Comparison of ENCODE assay signal across 8 cellular contexts in the genomic region with DNA sequence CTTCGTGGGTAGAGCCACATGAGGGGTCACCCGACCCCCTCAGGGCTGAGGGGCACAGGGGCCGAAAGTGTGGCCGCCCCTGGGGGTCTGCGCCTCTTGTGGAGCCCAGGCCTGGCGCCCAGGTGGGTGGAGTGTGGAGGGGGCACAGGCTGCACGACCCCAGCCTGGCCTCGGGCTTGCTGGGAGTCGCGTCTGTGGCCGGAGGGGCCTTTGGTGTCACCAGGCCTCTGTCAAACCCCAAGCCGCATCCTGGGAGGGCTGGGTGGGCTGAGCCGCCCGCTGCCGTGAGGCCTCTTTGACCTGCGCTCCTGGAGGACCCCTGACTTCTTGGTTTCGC.
DNase-seq lines count a peak whose midpoint lies in the region; ATAC-seq and TF ChIP-seq lines count a peak whose summit lies in the region.

No MANE protein-coding gene starts in this region.

- H3K9me3 Mint-ChIP-seq in activated T-helper 17 cell treated with anti-CD3 and anti-CD28 coated beads, Interleukin-2, amount 50 U/mL, for 72 hours = no peaks in the 10 kb centered on the region
- H3K9me3 Mint-ChIP-seq in activated T-helper 2 cell treated with anti-CD3 and anti-CD28 coated beads, Interferon-gamma antibody, Interleukin-2, Interleukin-4, amounts not matched to agents 10 μg/mL and 5 μg/mL and 100 μg/mL, durations not matched to agents 14 hours and 24 hours and 36 hours = no peaks in the 10 kb centered on the region

- no peaks in the 10 kb centered on the region for H3K27me3 ChIP-seq in right cardiac atrium (ENCODE audit: control insufficient read depth, insufficient read depth)
- H3K27me3 ChIP-seq in gastrocnemius medialis = peaks cover 26 to 46% (median 29%) of the 10 kb centered on the region in 3 donors

- H3K9ac ChIP-seq in ES-I3 (ENCODE audit: low read depth, low read length) = peak overlapping the region; percentile 34; the same call in 1 of the 2 replicates

- TF ChIP-seq POLR2A in gastrocnemius medialis (IDR thresholded peaks at IDR 0.05) = no peak

- H3K4me3 ChIP-seq in right cardiac atrium (ENCODE audit: low read length) (peak overlapping the region; percentile 30), gastrocnemius medialis (peak overlapping the region; percentile 38 to 52 (median 46))

- TF ChIP-seq CTCF in gastrocnemius medialis (IDR thresholded peaks at IDR 0.05 in 4 of 5, conservative IDR thresholded peaks at IDR 0.05 in 1 of 5) = no peak

- intact Hi-C loops in right cardiac atrium (cut with DNase I) = no loop called here
- intact Hi-C loops in gastrocnemius medialis (cut with DNase I; ENCODE audit: low total_unique reads) = loop anchor here (1.0 to 5.0 kb wide), 3 partner anchors 55 to 278 kb away; a partner anchor contains a TSS
- intact Hi-C loops in activated T-helper 2 cell treated with anti-CD3 and anti-CD28 coated beads, Interferon-gamma antibody, Interleukin-2, Interleukin-4, amounts not matched to agents 10 μg/mL and 5 μg/mL and 100 μg/mL, durations not matched to agents 14 hours and 24 hours and 36 hours (cut with micrococcal nuclease) = loop anchor here (2.0 to 10.0 kb wide), 3 partner anchors 61 to 393 kb away; a partner anchor contains a TSS

- H3K36me3 Mint-ChIP-seq in activated T-helper 17 cell treated with anti-CD3 and anti-CD28 coated beads, Interleukin-2, amount 50 U/mL, for 72 hours (ENCODE audit: low read depth) = no peaks in the 10 kb centered on the region
- no peaks in the 10 kb centered on the region for H3K36me3 Mint-ChIP-seq in activated T-helper 2 cell treated with anti-CD3 and anti-CD28 coated beads, Interferon-gamma antibody, Interleukin-2, Interleukin-4, amounts not matched to agents 10 μg/mL and 5 μg/mL and 100 μg/mL, durations not matched to agents 14 hours and 24 hours and 36 hours (ENCODE audit: low read depth)

- H3K9me3 ChIP-seq in ES-I3 (ENCODE audit: control insufficient read depth, insufficient read depth, low read length) (no peaks in the 10 kb centered on the region), right cardiac atrium (ENCODE audit: control insufficient read depth, low read length) (no peaks in the 10 kb centered on the region), gastrocnemius medialis (no peaks in the 10 kb centered on the region)

- DNase-seq in right cardiac atrium (peak in 2 of 3 donors; percentile 22 to 80), gastrocnemius medialis (no peak), 8988T (no peak), mesenteric fat pad (ENCODE audit: low spot score) (no peak), OCI-M1 (lab: John Stamatoyannopoulos, UW) (no peak)
- no peak for DNase-seq in activated T-helper 2 cell treated with anti-CD3 and anti-CD28 coated beads, Interferon-gamma antibody, Interleukin-2, Interleukin-4, amounts not matched to agents 10 μg/mL and 5 μg/mL and 100 μg/mL, durations not matched to agents 14 hours and 24 hours and 36 hours (ENCODE audit: low spot score)

- H3K4me1 ChIP-seq in ES-I3 (ENCODE audit: insufficient read depth, low read length) (peaks cover 17% of the 10 kb centered on the region; the same call in 1 of the 2 replicates), right cardiac atrium (ENCODE audit: control insufficient read depth, insufficient read depth, low read length) (peaks cover 3% of the 10 kb centered on the region), gastrocnemius medialis (peaks cover 0 to 13% of the 10 kb centered on the region in 2 donors)

- ATAC-seq in activated T-helper 17 cell treated with anti-CD3 and anti-CD28 coated beads, Interleukin-2, amount 50 U/mL, for 72 hours (replicated peaks) = no peak
- no peak for ATAC-seq in right cardiac atrium
- ATAC-seq in gastrocnemius medialis = no peak

- H3K4me3 Mint-ChIP-seq in activated T-helper 17 cell treated with anti-CD3 and anti-CD28 coated beads, Interleukin-2, amount 50 U/mL, for 72 hours = peak overlapping the region; percentile 82
- no peak overlapping the region for H3K4me3 Mint-ChIP-seq in activated T-helper 2 cell treated with anti-CD3 and anti-CD28 coated beads, Interferon-gamma antibody, Interleukin-2, Interleukin-4, amounts not matched to agents 10 μg/mL and 5 μg/mL and 100 μg/mL, durations not matched to agents 14 hours and 24 hours and 36 hours (ENCODE audit: low read depth)

- in situ Hi-C loops in gastrocnemius medialis (cut with MboI; ENCODE audit: low sequenced_read_pairs in 4 of 4) = no loop called here

- WGBS in right cardiac atrium = 80% methylated on average over 17 of the region's 17 CpGs

- H3K27ac Mint-ChIP-seq in activated T-helper 17 cell treated with anti-CD3 and anti-CD28 coated beads, Interleukin-2, amount 50 U/mL, for 72 hours = no peak overlapping the region
- H3K27ac Mint-ChIP-seq in activated T-helper 2 cell treated with anti-CD3 and anti-CD28 coated beads, Interferon-gamma antibody, Interleukin-2, Interleukin-4, amounts not matched to agents 10 μg/mL and 5 μg/mL and 100 μg/mL, durations not matched to agents 14 hours and 24 hours and 36 hours = no peak overlapping the region

- no peaks in the 10 kb centered on the region for H3K27me3 Mint-ChIP-seq in activated T-helper 17 cell treated with anti-CD3 and anti-CD28 coated beads, Interleukin-2, amount 50 U/mL, for 72 hours
- H3K27me3 Mint-ChIP-seq in activated T-helper 2 cell treated with anti-CD3 and anti-CD28 coated beads, Interferon-gamma antibody, Interleukin-2, Interleukin-4, amounts not matched to agents 10 μg/mL and 5 μg/mL and 100 μg/mL, durations not matched to agents 14 hours and 24 hours and 36 hours (ENCODE audit: low read depth) = no peaks in the 10 kb centered on the region

- H3K27ac ChIP-seq in right cardiac atrium (ENCODE audit: low read length) (peak overlapping the region; percentile 73), gastrocnemius medialis (peak overlapping the region; percentile 70 to 77 (median 73))

- H3K36me3 ChIP-seq in ES-I3 (ENCODE audit: insufficient read depth, low read length) = no peaks in the 10 kb centered on the region
- H3K36me3 ChIP-seq in gastrocnemius medialis = no peaks in the 10 kb centered on the region

- no peaks in the 10 kb centered on the region for H3K4me1 Mint-ChIP-seq in activated T-helper 17 cell treated with anti-CD3 and anti-CD28 coated beads, Interleukin-2, amount 50 U/mL, for 72 hours
- H3K4me1 Mint-ChIP-seq in activated T-helper 2 cell treated with anti-CD3 and anti-CD28 coated beads, Interferon-gamma antibody, Interleukin-2, Interleukin-4, amounts not matched to agents 10 μg/mL and 5 μg/mL and 100 μg/mL, durations not matched to agents 14 hours and 24 hours and 36 hours (ENCODE audit: low read depth) = peaks cover 8% of the 10 kb centered on the region

Comparison
In these comparisons a context has a peak if more than half of its experiments do, and no peak if none do; other contexts are left out.
1. DNase-seq: peak in right cardiac atrium (2 of 3); none in gastrocnemius medialis (0 of 2), 8988T (single experiment), activated T-helper 2 cell treated with anti-CD3 and anti-CD28 coated beads, Interferon-gamma antibody, Interleukin-2, Interleukin-4, amounts not matched to agents 10 μg/mL and 5 μg/mL and 100 μg/mL, durations not matched to agents 14 hours and 24 hours and 36 hours (single experiment), mesenteric fat pad (single experiment) and OCI-M1 (single experiment).
2. intact Hi-C loops: an anchor here in gastrocnemius medialis (1.0 to 5.0 kb wide) and activated T-helper 2 cell treated with anti-CD3 and anti-CD28 coated beads, Interferon-gamma antibody, Interleukin-2, Interleukin-4, amounts not matched to agents 10 μg/mL and 5 μg/mL and 100 μg/mL, durations not matched to agents 14 hours and 24 hours and 36 hours (2.0 to 10.0 kb wide); none called in right cardiac atrium.